ENCODE assay signal across 20 cellular contexts in the genomic region with DNA sequence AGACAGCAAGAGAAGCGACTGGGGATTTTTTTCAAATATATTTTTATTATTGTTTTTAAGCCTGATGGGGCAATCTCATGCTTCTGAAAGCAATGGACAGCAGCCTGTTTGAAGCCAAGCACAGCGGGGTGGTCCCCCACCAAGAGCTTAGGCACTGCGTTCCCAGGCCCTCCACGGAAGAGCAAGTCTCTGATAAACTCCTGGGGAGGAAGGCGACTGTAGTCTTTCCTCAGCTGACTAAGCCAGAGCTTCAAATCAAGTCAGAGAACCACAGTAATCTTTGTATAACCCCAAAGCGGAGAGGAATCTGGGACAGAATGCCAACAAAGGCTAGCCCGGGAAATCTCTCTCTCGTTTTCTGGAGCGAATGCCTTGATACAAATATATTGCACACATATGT. TPM values are rescaled to one million over a fixed set of nuclear protein-coding genes. Genes with fewer than 3 reads are reported as not detected.
DNase-seq lines count a peak whose midpoint lies in the region; ATAC-seq and TF ChIP-seq lines count a peak whose summit lies in the region.
"Had no signal": no experiment of that assay in that cellular context is flagged by ENCODE, and none has a peak within 500 bp of the region (broad histone marks: within the 10 kb centered on the region; RNA-seq: fewer than 3 reads in every experiment).

No MANE protein-coding gene starts in this region.

- TF ChIP-seq CTCF in fibroblast of villous mesenchyme (IDR thresholded peaks at IDR 0.05; ENCODE audit: insufficient read depth, low read depth, low read length): no peak

- ATAC-seq in GM21529 (IDR thresholded peaks at IDR 0.05; ENCODE audit: unreplicated experiment) (no peak), HG02610 (IDR thresholded peaks at IDR 0.05; ENCODE audit: unreplicated experiment) (no peak)
- ATAC-seq: foreskin keratinocyte, left lung had no signal

- DNase-seq in GM03348 (ENCODE audit: low spot score): peak; percentile 35
- DNase-seq in astrocyte of the hippocampus (ENCODE audit: low read depth, low spot score): peak; percentile 79
- peak; percentile 6 for DNase-seq in fibroblast of villous mesenchyme (ENCODE audit: low read depth)
- DNase-seq in putamen (ENCODE audit: low spot score): peak; percentile 4
- no peak for DNase-seq in hepatic stellate cell (ENCODE audit: low spot score)
- no peak for DNase-seq in cortex of kidney (lab: John Stamatoyannopoulos, UW)
- DNase-seq: activated naive CD4-positive, alpha-beta T cell treated with anti-CD3 and anti-CD28 coated beads for 36 hours; Calu3; effector CD8-positive, alpha-beta T cell; foreskin keratinocyte; HCEC 1CT; Karpas-422; left lung; NCI-H1105; NCI-H526; SHP77; stimulated activated CD4-positive, alpha-beta T cell treated with anti-CD3 and anti-CD28 coated beads, Interleukin-2, amount 100 ng/mL, for 48 hours; uterus had no signal

- H3K4me3 ChIP-seq in fibroblast of villous mesenchyme (ENCODE audit: low read depth, low read length): no peak overlapping the region
- H3K4me3 ChIP-seq: left lung, uterus had no signal

RNA-seq across cellular contexts. Expression of a gene that starts 54.4 kb away (rescaled TPM):
- 26.1 and 26.3 TPM in 2 replicates for total RNA-seq in fibroblast of villous mesenchyme

Comparison
In these comparisons a context has a peak if more than half of its experiments do, and no peak if none do; other contexts are left out.
1. DNase-seq: peak in GM03348 (single experiment), astrocyte of the hippocampus (single experiment), fibroblast of villous mesenchyme (single experiment) and putamen (single experiment); none in hepatic stellate cell (single experiment) and cortex of kidney (single experiment).